Comparison of ENCODE assay signal across 2 cellular contexts in genomic region chr1:155104605-155105534, GRCh38.
TF ChIP-seq lines count a peak whose summit lies in the region.

No MANE protein-coding gene starts in this region.

TF ChIP-seq in endothelial cell of umbilical vein, 7 proteins besides CTCF, POLR2A, EP300 and RAD21:
- TF ChIP-seq JUN (IDR thresholded peaks at IDR 0.05; ENCODE audit: borderline replicate concordance, insufficient read depth, insufficient read length, low read depth) (no peak), GATA2 (IDR thresholded peaks at IDR 0.05; ENCODE audit: insufficient read depth, insufficient read length, low read depth, low read length) (no peak), EZH2 (IDR thresholded peaks at IDR 0.05; ENCODE audit: borderline replicate concordance, low read depth, low read length, severe bottlenecking) (no peak), POLR2AphosphoS5 (IDR thresholded peaks at IDR 0.05; ENCODE audit: insufficient read depth, low read depth, low read length) (no peak), MYC (IDR thresholded peaks at IDR 0.05; ENCODE audit: low read depth, low read length) (no peak), FOS (IDR thresholded peaks at IDR 0.05; ENCODE audit: borderline replicate concordance, insufficient read depth, low read length) (no peak)
- TF ChIP-seq, protein P1, sequence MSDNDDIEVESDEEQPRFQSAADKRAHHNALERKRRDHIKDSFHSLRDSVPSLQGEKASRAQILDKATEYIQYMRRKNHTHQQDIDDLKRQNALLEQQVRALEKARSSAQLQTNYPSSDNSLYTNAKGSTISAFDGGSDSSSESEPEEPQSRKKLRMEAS (IDR thresholded peaks at IDR 0.05; ENCODE audit: insufficient read depth, insufficient read length): no peak

TF ChIP-seq in WTC11, 78 proteins besides CTCF, POLR2A, EP300 and RAD21:
- no peak for TF ChIP-seq ARID4B (CRISPR knock-in tag; IDR thresholded peaks at IDR 0.05; ENCODE audit: borderline replicate concordance)
- TF ChIP-seq FOXK1 (CRISPR knock-in tag; IDR thresholded peaks at IDR 0.05): no peak
- no peak for TF ChIP-seq E2F4 (CRISPR knock-in tag; IDR thresholded peaks at IDR 0.05; ENCODE audit: borderline replicate concordance, low read depth)
- no peak for TF ChIP-seq STAT6 (CRISPR knock-in tag; conservative IDR thresholded peaks at IDR 0.05; ENCODE audit: low read depth)
- TF ChIP-seq, protein P2, sequence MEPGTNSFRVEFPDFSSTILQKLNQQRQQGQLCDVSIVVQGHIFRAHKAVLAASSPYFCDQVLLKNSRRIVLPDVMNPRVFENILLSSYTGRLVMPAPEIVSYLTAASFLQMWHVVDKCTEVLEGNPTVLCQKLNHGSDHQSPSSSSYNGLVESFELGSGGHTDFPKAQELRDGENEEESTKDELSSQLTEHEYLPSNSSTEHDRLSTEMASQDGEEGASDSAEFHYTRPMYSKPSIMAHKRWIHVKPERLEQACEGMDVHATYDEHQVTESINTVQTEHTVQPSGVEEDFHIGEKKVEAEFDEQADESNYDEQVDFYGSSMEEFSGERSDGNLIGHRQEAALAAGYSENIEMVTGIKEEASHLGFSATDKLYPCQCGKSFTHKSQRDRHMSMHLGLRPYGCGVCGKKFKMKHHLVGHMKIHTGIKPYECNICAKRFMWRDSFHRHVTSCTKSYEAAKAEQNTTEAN (CRISPR knock-in tag; IDR thresholded peaks at IDR 0.05): no peak
- TF ChIP-seq, protein P3, sequence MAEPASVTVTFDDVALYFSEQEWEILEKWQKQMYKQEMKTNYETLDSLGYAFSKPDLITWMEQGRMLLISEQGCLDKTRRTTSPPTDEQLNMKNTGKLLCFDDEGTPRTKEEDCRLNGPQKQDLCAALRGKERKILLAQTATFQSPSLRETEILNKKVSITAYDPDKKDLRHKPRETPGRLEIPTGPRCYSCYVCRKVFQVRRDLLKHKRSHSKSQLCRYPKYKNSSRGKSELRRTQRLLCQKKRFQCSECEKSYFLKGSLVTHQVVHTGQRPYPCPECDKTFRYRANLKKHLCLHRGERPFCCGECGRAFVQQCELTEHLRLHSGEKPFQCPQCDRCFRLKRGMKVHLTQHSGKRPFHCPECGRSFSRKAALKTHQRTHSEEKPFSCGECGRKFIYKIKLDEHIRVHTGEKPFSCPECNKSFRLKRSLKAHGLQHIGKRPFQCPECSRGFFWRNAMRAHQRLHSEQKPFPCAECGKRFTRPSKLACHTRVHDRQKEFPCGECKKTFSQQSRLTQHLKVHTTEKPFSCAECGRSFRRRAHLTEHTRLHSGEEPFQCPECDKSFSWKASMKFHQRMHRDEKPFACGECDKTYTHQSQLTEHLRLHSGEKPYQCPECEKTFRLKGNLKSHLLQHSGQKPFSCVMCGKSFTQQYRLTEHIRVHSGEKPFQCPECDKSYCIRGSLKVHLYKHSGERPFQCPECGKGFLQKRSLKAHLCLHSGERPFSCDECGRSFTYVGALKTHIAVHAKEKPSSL (CRISPR knock-in tag; conservative IDR thresholded peaks at IDR 0.05): no peak
- TF ChIP-seq NFE2L1 (CRISPR knock-in tag; IDR thresholded peaks at IDR 0.05): no peak
- TF ChIP-seq ZNF219 (CRISPR knock-in tag; IDR thresholded peaks at IDR 0.05; ENCODE audit: borderline replicate concordance): no peak
- TF ChIP-seq, protein P1 (CRISPR knock-in tag; IDR thresholded peaks at IDR 0.05): no peak
- TF ChIP-seq, protein P4, sequence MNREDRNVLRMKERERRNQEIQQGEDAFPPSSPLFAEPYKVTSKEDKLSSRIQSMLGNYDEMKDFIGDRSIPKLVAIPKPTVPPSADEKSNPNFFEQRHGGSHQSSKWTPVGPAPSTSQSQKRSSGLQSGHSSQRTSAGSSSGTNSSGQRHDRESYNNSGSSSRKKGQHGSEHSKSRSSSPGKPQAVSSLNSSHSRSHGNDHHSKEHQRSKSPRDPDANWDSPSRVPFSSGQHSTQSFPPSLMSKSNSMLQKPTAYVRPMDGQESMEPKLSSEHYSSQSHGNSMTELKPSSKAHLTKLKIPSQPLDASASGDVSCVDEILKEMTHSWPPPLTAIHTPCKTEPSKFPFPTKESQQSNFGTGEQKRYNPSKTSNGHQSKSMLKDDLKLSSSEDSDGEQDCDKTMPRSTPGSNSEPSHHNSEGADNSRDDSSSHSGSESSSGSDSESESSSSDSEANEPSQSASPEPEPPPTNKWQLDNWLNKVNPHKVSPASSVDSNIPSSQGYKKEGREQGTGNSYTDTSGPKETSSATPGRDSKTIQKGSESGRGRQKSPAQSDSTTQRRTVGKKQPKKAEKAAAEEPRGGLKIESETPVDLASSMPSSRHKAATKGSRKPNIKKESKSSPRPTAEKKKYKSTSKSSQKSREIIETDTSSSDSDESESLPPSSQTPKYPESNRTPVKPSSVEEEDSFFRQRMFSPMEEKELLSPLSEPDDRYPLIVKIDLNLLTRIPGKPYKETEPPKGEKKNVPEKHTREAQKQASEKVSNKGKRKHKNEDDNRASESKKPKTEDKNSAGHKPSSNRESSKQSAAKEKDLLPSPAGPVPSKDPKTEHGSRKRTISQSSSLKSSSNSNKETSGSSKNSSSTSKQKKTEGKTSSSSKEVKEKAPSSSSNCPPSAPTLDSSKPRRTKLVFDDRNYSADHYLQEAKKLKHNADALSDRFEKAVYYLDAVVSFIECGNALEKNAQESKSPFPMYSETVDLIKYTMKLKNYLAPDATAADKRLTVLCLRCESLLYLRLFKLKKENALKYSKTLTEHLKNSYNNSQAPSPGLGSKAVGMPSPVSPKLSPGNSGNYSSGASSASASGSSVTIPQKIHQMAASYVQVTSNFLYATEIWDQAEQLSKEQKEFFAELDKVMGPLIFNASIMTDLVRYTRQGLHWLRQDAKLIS (CRISPR knock-in tag; IDR thresholded peaks at IDR 0.05; ENCODE audit: borderline replicate concordance): no peak
- no peak for TF ChIP-seq CBFB (CRISPR knock-in tag; IDR thresholded peaks at IDR 0.05; ENCODE audit: low read depth)
- no peak for TF ChIP-seq ZBTB21 (CRISPR knock-in tag; IDR thresholded peaks at IDR 0.05; ENCODE audit: borderline replicate concordance)
- TF ChIP-seq GABPB1 (CRISPR knock-in tag; IDR thresholded peaks at IDR 0.05): no peak
- no peak for TF ChIP-seq IRF2 (CRISPR knock-in tag; IDR thresholded peaks at IDR 0.05; ENCODE audit: borderline replicate concordance, low read depth)
- TF ChIP-seq E2F5 (CRISPR knock-in tag; IDR thresholded peaks at IDR 0.05): no peak
- TF ChIP-seq ZSCAN18 (CRISPR knock-in tag; IDR thresholded peaks at IDR 0.05): no peak
- TF ChIP-seq OVOL2 (CRISPR knock-in tag; IDR thresholded peaks at IDR 0.05; ENCODE audit: borderline replicate concordance): no peak
- TF ChIP-seq PRRX2 (CRISPR knock-in tag; IDR thresholded peaks at IDR 0.05): no peak
- TF ChIP-seq ATF3 (CRISPR knock-in tag; conservative IDR thresholded peaks at IDR 0.05): no peak
- no peak for TF ChIP-seq SMAD4 (CRISPR knock-in tag; IDR thresholded peaks at IDR 0.05)
